17 cellular contexts compared by ENCODE assay signal in the genomic region with DNA sequence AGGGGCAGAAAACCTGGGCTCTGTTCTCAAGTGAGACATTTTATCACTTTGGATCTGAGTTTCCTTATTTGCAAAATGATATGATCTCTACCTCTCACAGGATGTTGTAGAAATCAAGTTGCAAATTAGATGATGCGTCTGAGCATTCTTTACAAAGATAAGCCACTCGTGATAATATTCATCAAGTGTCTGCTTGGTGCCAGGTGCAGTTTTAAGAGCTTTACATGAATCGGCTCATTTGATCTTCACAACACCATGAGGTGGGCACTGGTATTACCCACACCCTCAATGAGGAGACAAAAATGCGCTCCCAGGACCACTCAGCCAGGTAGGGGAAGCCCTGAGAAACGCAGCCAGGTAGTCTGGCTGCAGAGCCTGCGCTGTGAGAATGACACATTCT. TPM values are rescaled to one million over a fixed set of nuclear protein-coding genes. Genes with fewer than 3 reads are reported as not detected.
DNase-seq lines count a peak whose midpoint lies in the region; ATAC-seq and TF ChIP-seq lines count a peak whose summit lies in the region.
"Had no signal": no experiment of that assay in that cellular context is flagged by ENCODE, and none has a peak within 500 bp of the region (broad histone marks: within the 10 kb centered on the region; RNA-seq: fewer than 3 reads in every experiment).

No MANE protein-coding gene starts in this region.

- CTCF ChIA-PET in activated CD4-positive, alpha-beta T cell treated with anti-CD3 and anti-CD28 coated beads, Interleukin-2, amount 10 ng/mL, durations not matched to agents 7 days and 5 days (lab: Charles Lee), result interaction anchor here (1.6 kb wide), 1 partner anchor 26 kb away, joined by 4 read pairs; no protein-coding TSS in a partner anchor
- CTCF ChIA-PET in activated CD4-positive, alpha-beta memory T cell treated with anti-CD3 and anti-CD28 coated beads for 36 hours (lab: Charles Lee), result no interaction called here

- no peaks in the 10 kb centered on the region for H3K36me3 Mint-ChIP-seq in activated CD4-positive, alpha-beta T cell treated with anti-CD3 and anti-CD28 coated beads, Interleukin-2, amount 10 ng/mL, durations not matched to agents 7 days and 5 days (ENCODE audit: low read depth)
- H3K36me3 Mint-ChIP-seq in activated CD4-positive, alpha-beta memory T cell treated with anti-CD3 and anti-CD28 coated beads for 36 hours, result no peaks in the 10 kb centered on the region
- H3K36me3 Mint-ChIP-seq in naive thymus-derived CD8-positive, alpha-beta T cell, result no peaks in the 10 kb centered on the region
- H3K36me3 Mint-ChIP-seq in chondrocyte (ENCODE audit: low read depth), result no peaks in the 10 kb centered on the region

- H3K27ac Mint-ChIP-seq in activated CD4-positive, alpha-beta T cell treated with anti-CD3 and anti-CD28 coated beads, Interleukin-2, amount 10 ng/mL, durations not matched to agents 7 days and 5 days, result peak overlapping the region; percentile 37
- H3K27ac Mint-ChIP-seq in activated CD4-positive, alpha-beta memory T cell treated with anti-CD3 and anti-CD28 coated beads for 36 hours, result peak overlapping the region; percentile 39
- peak overlapping the region; percentile 27 to 83 (median 66) for H3K27ac Mint-ChIP-seq in naive thymus-derived CD8-positive, alpha-beta T cell
- no peak overlapping the region for H3K27ac Mint-ChIP-seq in chondrocyte (ENCODE audit: unreplicated experiment)
- H3K27ac Mint-ChIP-seq: H9 had no signal

- no peak overlapping the region for H3K4me3 ChIP-seq in Jurkat, Clone E6-1 (ENCODE audit: low read length)
- H3K4me3 ChIP-seq: GM12878 had no signal

- H3K27me3 Mint-ChIP-seq in activated CD4-positive, alpha-beta T cell treated with anti-CD3 and anti-CD28 coated beads, Interleukin-2, amount 10 ng/mL, durations not matched to agents 7 days and 5 days, result no peaks in the 10 kb centered on the region
- H3K27me3 Mint-ChIP-seq in activated CD4-positive, alpha-beta memory T cell treated with anti-CD3 and anti-CD28 coated beads for 36 hours, result no peaks in the 10 kb centered on the region
- no peaks in the 10 kb centered on the region for H3K27me3 Mint-ChIP-seq in naive thymus-derived CD8-positive, alpha-beta T cell
- peaks cover 7% of the 10 kb centered on the region for H3K27me3 Mint-ChIP-seq in chondrocyte (ENCODE audit: low read depth)

- no peak overlapping the region for H3K4me3 Mint-ChIP-seq in activated CD4-positive, alpha-beta T cell treated with anti-CD3 and anti-CD28 coated beads, Interleukin-2, amount 10 ng/mL, durations not matched to agents 7 days and 5 days
- H3K4me3 Mint-ChIP-seq in activated CD4-positive, alpha-beta memory T cell treated with anti-CD3 and anti-CD28 coated beads for 36 hours, result no peak overlapping the region
- H3K4me3 Mint-ChIP-seq in naive thymus-derived CD8-positive, alpha-beta T cell, result peak overlapping the region in 3 of 10 donors; percentile 7 to 26 (median 16)
- no peak overlapping the region for H3K4me3 Mint-ChIP-seq in chondrocyte (ENCODE audit: unreplicated experiment)
- H3K4me3 Mint-ChIP-seq: H9 had no signal

- POLR2A ChIA-PET in activated CD4-positive, alpha-beta T cell treated with anti-CD3 and anti-CD28 coated beads, Interleukin-2, amount 10 ng/mL, durations not matched to agents 7 days and 5 days (lab: Charles Lee), result no interaction called here
- POLR2A ChIA-PET in activated CD4-positive, alpha-beta memory T cell treated with anti-CD3 and anti-CD28 coated beads for 36 hours (lab: Charles Lee), result no interaction called here
- POLR2A ChIA-PET in naive thymus-derived CD8-positive, alpha-beta T cell (lab: Charles Lee), result no interaction called here

- peak in 1 of 2 donors; percentile 36 for ATAC-seq in naive thymus-derived CD8-positive, alpha-beta T cell
- ATAC-seq: GM12878 had no signal

- H3K4me1 Mint-ChIP-seq in activated CD4-positive, alpha-beta T cell treated with anti-CD3 and anti-CD28 coated beads, Interleukin-2, amount 10 ng/mL, durations not matched to agents 7 days and 5 days, result peaks cover 46% of the 10 kb centered on the region
- H3K4me1 Mint-ChIP-seq in activated CD4-positive, alpha-beta memory T cell treated with anti-CD3 and anti-CD28 coated beads for 36 hours (ENCODE audit: low read depth), result peaks cover 36% of the 10 kb centered on the region
- peaks cover 9 to 60% (median 42%) of the 10 kb centered on the region in 4 donors for H3K4me1 Mint-ChIP-seq in naive thymus-derived CD8-positive, alpha-beta T cell
- H3K4me1 Mint-ChIP-seq in chondrocyte (ENCODE audit: low read depth), result peaks cover 19% of the 10 kb centered on the region

- peaks cover 2% of the 10 kb centered on the region for H3K9me3 Mint-ChIP-seq in activated CD4-positive, alpha-beta T cell treated with anti-CD3 and anti-CD28 coated beads, Interleukin-2, amount 10 ng/mL, durations not matched to agents 7 days and 5 days
- H3K9me3 Mint-ChIP-seq in activated CD4-positive, alpha-beta memory T cell treated with anti-CD3 and anti-CD28 coated beads for 36 hours, result no peaks in the 10 kb centered on the region
- H3K9me3 Mint-ChIP-seq in naive thymus-derived CD8-positive, alpha-beta T cell, result no peaks in the 10 kb centered on the region
- H3K9me3 Mint-ChIP-seq in chondrocyte (ENCODE audit: low read depth), result no peaks in the 10 kb centered on the region
- H3K9me3 Mint-ChIP-seq: H9 had no signal

- no peak for DNase-seq in activated CD4-positive, alpha-beta T cell treated with anti-CD3 and anti-CD28 coated beads, Interleukin-2, amount 10 ng/mL, durations not matched to agents 7 days and 5 days
- no peak for DNase-seq in activated CD4-positive, alpha-beta T cell treated with anti-CD3 and anti-CD28 coated beads for 1 hour
- DNase-seq in Jurkat, Clone E6-1 (ENCODE audit: low read depth, low spot score), result peak; percentile 32
- no peak for DNase-seq in activated CD4-positive, alpha-beta memory T cell treated with anti-CD3 and anti-CD28 coated beads for 36 hours
- peak in 2 of 10 donors; percentile 32 to 36 for DNase-seq in naive thymus-derived CD8-positive, alpha-beta T cell
- DNase-seq in chondrocyte (ENCODE audit: low spot score) (no peak), AG20443 (ENCODE audit: low spot score) (no peak), nucleus accumbens (lab: John Stamatoyannopoulos, UW) (no peak)
- DNase-seq: COR-L47, H9, Kasumi-1, NCI-H1436, NCI-H2029 treated with DMSO at 0.1 percent for 48 hours, NCI-H226, NCI-H526 treated with DMSO at 0.1 percent for 48 hours, PC-3 had no signal

- intact Hi-C loops in activated CD4-positive, alpha-beta memory T cell treated with anti-CD3 and anti-CD28 coated beads for 36 hours (cut with micrococcal nuclease), result no loop called here

- no peak for TF ChIP-seq CTCF in chondrocyte (IDR thresholded peaks at IDR 0.05)

RNA-seq across cellular contexts. Expression of gene CA12, which starts 59.1 kb away (rescaled TPM):
- not detected for total RNA-seq in activated CD4-positive, alpha-beta T cell treated with anti-CD3 and anti-CD28 coated beads, Interleukin-2, amount 10 ng/mL, durations not matched to agents 7 days and 5 days
- polyA plus RNA-seq in Jurkat, Clone E6-1 (2012; ENCODE audit: insufficient read depth, insufficient read length), result 0.38 TPM
- under 1 TPM; 0.07 to 0.10 TPM for total RNA-seq in activated CD4-positive, alpha-beta memory T cell treated with anti-CD3 and anti-CD28 coated beads for 36 hours
- not detected for total RNA-seq in naive thymus-derived CD8-positive, alpha-beta T cell
- polyA plus RNA-seq in naive thymus-derived CD8-positive, alpha-beta T cell, result not detected
- 6.7 to 7.9 TPM (median 6.9 TPM) in 3 replicates for total RNA-seq in chondrocyte
